Comparison of ENCODE assay signal across 2 cellular contexts in genomic region chr17:43430936-43431649, GRCh38.
TF ChIP-seq lines count a peak whose summit lies in the region.

No MANE protein-coding gene starts in this region.

TF ChIP-seq in IMR-90, 13 proteins besides CTCF, POLR2A, EP300 and RAD21:
- TF ChIP-seq ELK1 (IDR thresholded peaks at IDR 0.05; ENCODE audit: borderline replicate concordance, low read depth, low read length), result no peak
- TF ChIP-seq MAFK (IDR thresholded peaks at IDR 0.05; ENCODE audit: low read depth, low read length), result no peak
- TF ChIP-seq RFX5 (IDR thresholded peaks at IDR 0.05; ENCODE audit: low read depth, low read length), result no peak
- TF ChIP-seq SMC3 (IDR thresholded peaks at IDR 0.05; ENCODE audit: low read depth, low read length), result no peak
- TF ChIP-seq CHD1 (IDR thresholded peaks at IDR 0.05; ENCODE audit: low read depth, low read length), result no peak
- no peak for TF ChIP-seq FOS (IDR thresholded peaks at IDR 0.05; ENCODE audit: low read depth, low read length)
- TF ChIP-seq MAZ (IDR thresholded peaks at IDR 0.05; ENCODE audit: borderline replicate concordance, low read depth, low read length), result no peak
- no peak for TF ChIP-seq BHLHE40 (IDR thresholded peaks at IDR 0.05; ENCODE audit: low read depth, low read length)
- TF ChIP-seq CEBPB (IDR thresholded peaks at IDR 0.05; ENCODE audit: low read depth, low read length), result no peak
- TF ChIP-seq NFE2L2 (IDR thresholded peaks at IDR 0.05; ENCODE audit: low read depth, low read length), result no peak
- no peak for TF ChIP-seq RCOR1 (IDR thresholded peaks at IDR 0.05; ENCODE audit: insufficient replicate concordance, low read length)
- TF ChIP-seq MXI1 (IDR thresholded peaks at IDR 0.05; ENCODE audit: borderline replicate concordance, low read depth, low read length), result no peak
- no peak for TF ChIP-seq USF2 (IDR thresholded peaks at IDR 0.05; ENCODE audit: low read depth, low read length)

TF ChIP-seq in HepG2, 621 proteins besides CTCF, POLR2A, EP300 and RAD21:
- TF ChIP-seq ZNF331 (CRISPR knock-in tag; IDR thresholded peaks at IDR 0.05), result no peak
- TF ChIP-seq NFIB (CRISPR knock-in tag; IDR thresholded peaks at IDR 0.05; ENCODE audit: borderline replicate concordance), result no peak
- no peak for TF ChIP-seq SRSF9 (IDR thresholded peaks at IDR 0.05; ENCODE audit: borderline replicate concordance, insufficient read depth, low read depth, low read length, poor library complexity, severe bottlenecking)
- TF ChIP-seq TFE3 (CRISPR knock-in tag; IDR thresholded peaks at IDR 0.05), result no peak
- no peak for TF ChIP-seq CENPT (CRISPR knock-in tag; IDR thresholded peaks at IDR 0.05; ENCODE audit: low read depth)
- TF ChIP-seq ZNF605 (CRISPR knock-in tag; IDR thresholded peaks at IDR 0.05), result no peak
- TF ChIP-seq CHD2 (IDR thresholded peaks at IDR 0.05; ENCODE audit: low read depth, low read length), result no peak
- TF ChIP-seq, protein P1, sequence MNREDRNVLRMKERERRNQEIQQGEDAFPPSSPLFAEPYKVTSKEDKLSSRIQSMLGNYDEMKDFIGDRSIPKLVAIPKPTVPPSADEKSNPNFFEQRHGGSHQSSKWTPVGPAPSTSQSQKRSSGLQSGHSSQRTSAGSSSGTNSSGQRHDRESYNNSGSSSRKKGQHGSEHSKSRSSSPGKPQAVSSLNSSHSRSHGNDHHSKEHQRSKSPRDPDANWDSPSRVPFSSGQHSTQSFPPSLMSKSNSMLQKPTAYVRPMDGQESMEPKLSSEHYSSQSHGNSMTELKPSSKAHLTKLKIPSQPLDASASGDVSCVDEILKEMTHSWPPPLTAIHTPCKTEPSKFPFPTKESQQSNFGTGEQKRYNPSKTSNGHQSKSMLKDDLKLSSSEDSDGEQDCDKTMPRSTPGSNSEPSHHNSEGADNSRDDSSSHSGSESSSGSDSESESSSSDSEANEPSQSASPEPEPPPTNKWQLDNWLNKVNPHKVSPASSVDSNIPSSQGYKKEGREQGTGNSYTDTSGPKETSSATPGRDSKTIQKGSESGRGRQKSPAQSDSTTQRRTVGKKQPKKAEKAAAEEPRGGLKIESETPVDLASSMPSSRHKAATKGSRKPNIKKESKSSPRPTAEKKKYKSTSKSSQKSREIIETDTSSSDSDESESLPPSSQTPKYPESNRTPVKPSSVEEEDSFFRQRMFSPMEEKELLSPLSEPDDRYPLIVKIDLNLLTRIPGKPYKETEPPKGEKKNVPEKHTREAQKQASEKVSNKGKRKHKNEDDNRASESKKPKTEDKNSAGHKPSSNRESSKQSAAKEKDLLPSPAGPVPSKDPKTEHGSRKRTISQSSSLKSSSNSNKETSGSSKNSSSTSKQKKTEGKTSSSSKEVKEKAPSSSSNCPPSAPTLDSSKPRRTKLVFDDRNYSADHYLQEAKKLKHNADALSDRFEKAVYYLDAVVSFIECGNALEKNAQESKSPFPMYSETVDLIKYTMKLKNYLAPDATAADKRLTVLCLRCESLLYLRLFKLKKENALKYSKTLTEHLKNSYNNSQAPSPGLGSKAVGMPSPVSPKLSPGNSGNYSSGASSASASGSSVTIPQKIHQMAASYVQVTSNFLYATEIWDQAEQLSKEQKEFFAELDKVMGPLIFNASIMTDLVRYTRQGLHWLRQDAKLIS (CRISPR knock-in tag; IDR thresholded peaks at IDR 0.05), result no peak
- TF ChIP-seq TAF15 (IDR thresholded peaks at IDR 0.05; ENCODE audit: low read depth, low read length, poor library complexity, severe bottlenecking), result no peak
- TF ChIP-seq ZNF792 (CRISPR knock-in tag; IDR thresholded peaks at IDR 0.05), result no peak
- no peak for TF ChIP-seq ZNF20 (CRISPR knock-in tag; IDR thresholded peaks at IDR 0.05)
- TF ChIP-seq ZNF501 (CRISPR knock-in tag; IDR thresholded peaks at IDR 0.05), result no peak
